8 cellular contexts compared by ENCODE assay signal in the genomic region with DNA sequence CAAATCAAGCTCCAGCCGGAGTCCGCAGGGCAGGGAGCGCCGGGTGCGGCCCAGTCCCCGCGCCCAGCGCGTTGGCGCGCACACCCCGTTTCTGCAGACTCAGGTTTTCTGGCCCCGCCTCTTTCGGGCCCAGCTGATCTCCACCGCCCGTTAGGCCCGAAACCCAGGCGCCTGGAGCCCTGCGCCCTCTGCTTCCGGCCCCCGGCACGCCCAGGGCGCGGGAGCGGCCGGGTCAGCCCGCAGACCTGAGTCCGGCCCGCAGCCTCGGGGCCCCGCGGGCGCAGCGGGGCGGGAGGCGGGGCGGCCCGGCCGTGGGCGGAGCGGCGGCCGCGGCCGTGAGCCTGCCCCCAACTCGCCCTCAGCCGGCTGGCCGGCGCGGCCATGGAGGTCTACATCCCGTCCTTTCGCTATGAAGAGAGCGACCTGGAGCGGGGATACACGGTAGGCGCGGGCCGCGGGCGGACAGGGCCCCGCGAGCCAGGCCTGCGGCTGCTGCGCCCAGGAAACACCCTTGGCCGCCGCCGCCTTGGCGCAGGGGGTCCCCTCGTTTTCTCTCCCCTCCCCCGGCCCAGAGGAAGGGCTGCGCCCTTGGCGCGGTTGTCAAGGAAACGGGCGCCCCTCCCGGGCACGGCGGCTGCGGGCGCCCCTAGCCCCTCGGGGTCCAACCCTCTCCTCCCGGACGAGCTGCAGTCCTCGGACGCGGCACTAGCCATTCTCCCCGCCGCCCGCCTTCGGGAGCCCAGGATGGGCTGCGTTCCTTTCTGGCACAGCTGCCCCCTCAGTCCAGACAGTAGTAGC. TPM values are rescaled to one million over a fixed set of nuclear protein-coding genes. Genes with fewer than 3 reads are reported as not detected.
DNase-seq lines count a peak whose midpoint lies in the region; ATAC-seq and TF ChIP-seq lines count a peak whose summit lies in the region.

Gene SNX24 (plus strand): TSS at position 361 of the 798 bp plus-strand sequence. CDS start 21 bp downstream, at position 382.

- H3K36me3 ChIP-seq in GM06990 (ENCODE audit: control insufficient read depth, insufficient read depth, low read length) (no peaks in the 10 kb centered on the region), GM23338 (ENCODE audit: insufficient read depth) (no peaks in the 10 kb centered on the region), Karpas-422 (ENCODE audit: insufficient read depth, low read length) (no peaks in the 10 kb centered on the region)

- H3K27ac ChIP-seq in GM23338 (ENCODE audit: low read depth) (peak within 1 kb of the TSS; percentile 21; the same call in 1 of the 2 replicates), Karpas-422 (ENCODE audit: low read length) (no peak within 1 kb of the TSS)

- H3K4me1 Mint-ChIP-seq in GM23338 (peaks cover 29% of the 10 kb centered on the region), type B pancreatic cell (ENCODE audit: unreplicated experiment) (peaks cover 23% of the 10 kb centered on the region)

- H3K9me3 Mint-ChIP-seq in GM23338, result no peaks in the 10 kb centered on the region; the same call in 2 of the 3 replicates
- no peaks in the 10 kb centered on the region for H3K9me3 Mint-ChIP-seq in type B pancreatic cell

- peaks cover 24% of the 10 kb centered on the region for H3K27me3 Mint-ChIP-seq in GM23338 (ENCODE audit: insufficient read depth, low read depth, poor library complexity)
- peaks cover 3% of the 10 kb centered on the region for H3K27me3 Mint-ChIP-seq in type B pancreatic cell

- H4K20me1 ChIP-seq in GM23338 (replicated peaks; ENCODE audit: insufficient read depth) (no peaks in the 10 kb centered on the region), Karpas-422 (ENCODE audit: insufficient read depth, low read depth, low read length) (no peaks in the 10 kb centered on the region)

- H3K4me1 ChIP-seq in GM23338 (ENCODE audit: insufficient read depth), result peaks cover 26% of the 10 kb centered on the region
- H3K4me1 ChIP-seq in Karpas-422 (ENCODE audit: low read length), result peaks cover 17% of the 10 kb centered on the region

- H3K27ac Mint-ChIP-seq in GM23338, result peak within 1 kb of the TSS; percentile 58; the same call in 1 of the 2 replicates
- H3K27ac Mint-ChIP-seq in type B pancreatic cell, result peak within 1 kb of the TSS; percentile 92

- peak within 1 kb of the TSS; percentile 74 for H3K4me3 ChIP-seq in GM06990 (replicated peaks; ENCODE audit: low read depth, low read length)
- H3K4me3 ChIP-seq in GM23338, result peak within 1 kb of the TSS; percentile 64
- H3K4me3 ChIP-seq in Karpas-422 (ENCODE audit: low read length), result peak within 1 kb of the TSS; percentile 90

- TF ChIP-seq CTCF in GM06990 (IDR thresholded peaks at IDR 0.05; ENCODE audit: insufficient read depth, low read length, poor library complexity, severe bottlenecking) (no peak), GM23338 (conservative IDR thresholded peaks at IDR 0.05; ENCODE audit: low read depth in 2 of 2) (no peak), type B pancreatic cell (conservative IDR thresholded peaks at IDR 0.05) (no peak)

- DNase-seq in GM06990 (ENCODE audit: extremely low read depth, insufficient read length), result peak; percentile 81
- DNase-seq in GM23338 (ENCODE audit: low spot score), result peak; percentile 89
- peak; percentile 84 for DNase-seq in Karpas-422
- peak; percentile 80 for DNase-seq in SW480 (ENCODE audit: low spot score)
- DNase-seq in amniotic epithelial cell (ENCODE audit: low read depth), result peak; percentile 69
- peak; percentile 87 for DNase-seq in left cardiac atrium
- peak; percentile 60 to 96 (median 73) for DNase-seq in posterior cingulate gyrus
- peak; percentile 84 for DNase-seq in type B pancreatic cell (ENCODE audit: extremely low spot score, unreplicated experiment)

- H3K9ac ChIP-seq in Karpas-422 (ENCODE audit: low read length), result peak within 1 kb of the TSS; percentile 75

- peak within 1 kb of the TSS; percentile 94 for H3K4me2 ChIP-seq in GM23338
- peak within 1 kb of the TSS; percentile 100 for H3K4me2 ChIP-seq in Karpas-422 (ENCODE audit: low read depth, low read length, poor library complexity, severe bottlenecking)

- no peaks in the 10 kb centered on the region; the same call in 1 of the 2 replicates for H3F3A ChIP-seq in GM23338 (replicated peaks; ENCODE audit: low read depth)

- H3K79me2 ChIP-seq in GM23338 (replicated peaks; ENCODE audit: insufficient read depth) (peaks cover 12% of the 10 kb centered on the region), Karpas-422 (ENCODE audit: low read length) (no peaks in the 10 kb centered on the region)

- H2AFZ ChIP-seq in GM23338, result peak within 1 kb of the TSS; percentile 96
- H2AFZ ChIP-seq in Karpas-422 (ENCODE audit: low read length), result peak within 1 kb of the TSS; percentile 100

- ATAC-seq in GM23338 (peak; percentile 81), left cardiac atrium (peak; percentile 94 to 96)

- H3K27me3 ChIP-seq in GM06990 (replicated peaks; ENCODE audit: control insufficient read depth, insufficient read depth, low read length) (no peaks in the 10 kb centered on the region), GM23338 (ENCODE audit: insufficient read depth) (peaks cover 21% of the 10 kb centered on the region), Karpas-422 (ENCODE audit: low read length) (no peaks in the 10 kb centered on the region)

- no peaks in the 10 kb centered on the region for H3K9me3 ChIP-seq in Karpas-422 (ENCODE audit: low read length)

- H3K4me3 Mint-ChIP-seq in GM23338 (peak within 1 kb of the TSS; percentile 82), type B pancreatic cell (peak within 1 kb of the TSS; percentile 91)

- H3K9me2 ChIP-seq in GM23338 (ENCODE audit: insufficient read depth) (no peaks in the 10 kb centered on the region), Karpas-422 (replicated peaks; ENCODE audit: insufficient read depth, low read length) (no peaks in the 10 kb centered on the region)

- intact Hi-C loops in left cardiac atrium (cut with DNase I), result loop anchor here in 1 of 2 donors (10.0 kb wide), 1 partner anchor 71 kb away; the partner anchor contains the start of gene SNX2
- intact Hi-C loops in posterior cingulate gyrus (cut with DNase I), result loop anchor here (2.0 kb wide), 1 partner anchor 71 kb away; the partner anchor contains the start of gene SNX2

- no peaks in the 10 kb centered on the region; the same call in 2 of the 3 replicates for H3K36me3 Mint-ChIP-seq in GM23338 (ENCODE audit: low read depth)
- H3K36me3 Mint-ChIP-seq in type B pancreatic cell, result peaks cover 3% of the 10 kb centered on the region

TF ChIP-seq in GM23338, 12 proteins besides CTCF, POLR2A, EP300 and RAD21:
- 0 out of 2 replicates have a peak, but pooled peaks have one; percentile 22 for TF ChIP-seq ZNF331 (CRISPR knock-in tag; IDR thresholded peaks at IDR 0.05; ENCODE audit: low read depth)
- no peak for TF ChIP-seq JUNB (IDR thresholded peaks at IDR 0.05; ENCODE audit: unreplicated experiment)
- peak; percentile 77 for TF ChIP-seq POLR2AphosphoS5 (IDR thresholded peaks at IDR 0.05; ENCODE audit: low read depth)
- TF ChIP-seq REST (IDR thresholded peaks at IDR 0.05; ENCODE audit: unreplicated experiment), result no peak

RNA-seq across cellular contexts. Expression of gene SNX24, which starts in this region (rescaled TPM):
- total RNA-seq in GM23338 (2014; rRNA removed; shearing (Covaris generic)), result 22.7 and 27.5 TPM in 2 replicates
- 17.9 and 18.0 TPM in 2 replicates for polyA plus RNA-seq in GM23338 (2016; fragmentation: Nextera tagmentation; extraction: Ambion mirVana)
- 0.32 TPM in 1 of 2 replicates, not detected in the other for total RNA-seq in Karpas-422 (2014; rRNA removed; shearing (Covaris generic); ENCODE audit: low replicate concordance)
- total RNA-seq in left cardiac atrium, result 10 to 100 TPM; 11.1 to 15.1 TPM
- 13.6 and 14.8 TPM in 2 replicates for total RNA-seq in type B pancreatic cell (ENCODE audit: low replicate concordance)

Comparison
In these comparisons a context has a peak if more than half of its experiments do, and no peak if none do; other contexts are left out.
1. Peak in DNase-seq, H3K4me3 ChIP-seq, H3K9ac ChIP-seq and H3K4me2 ChIP-seq in Karpas-422; RNA of the gene not detected or under 1 TPM.